In genomic region chr3:159787191-159787590, GRCh38 we compare ENCODE assay signal across 1 cellular context.
TF ChIP-seq lines count a peak whose summit lies in the region.

No MANE protein-coding gene starts in this region.

TF ChIP-seq in HepG2, 621 proteins besides CTCF, POLR2A, EP300 and RAD21 (continued from another document and continues in another):
- TF ChIP-seq RCOR2 (CRISPR knock-in tag; IDR thresholded peaks at IDR 0.05) (no peak), DPF2 (CRISPR knock-in tag; IDR thresholded peaks at IDR 0.05; ENCODE audit: borderline replicate concordance, low read depth) (no peak), KLF9 (CRISPR knock-in tag; IDR thresholded peaks at IDR 0.05; ENCODE audit: low read depth) (no peak), ZMYM3 (CRISPR knock-in tag; IDR thresholded peaks at IDR 0.05) (no peak), ZBTB39 (CRISPR knock-in tag; IDR thresholded peaks at IDR 0.05) (no peak), ZFP90 (CRISPR knock-in tag; IDR thresholded peaks at IDR 0.05; ENCODE audit: borderline replicate concordance) (no peak), SMAD9 (CRISPR knock-in tag; IDR thresholded peaks at IDR 0.05) (no peak), ZNF382 (CRISPR knock-in tag; IDR thresholded peaks at IDR 0.05; ENCODE audit: borderline replicate concordance) (no peak), ZNF558 (CRISPR knock-in tag; IDR thresholded peaks at IDR 0.05; ENCODE audit: borderline replicate concordance) (no peak), ZSCAN12 (CRISPR knock-in tag; IDR thresholded peaks at IDR 0.05) (no peak), ATF7 (IDR thresholded peaks at IDR 0.05) (no peak), ATF7 (CRISPR knock-in tag; IDR thresholded peaks at IDR 0.05) (no peak), HNRNPH1 (optimal IDR thresholded peaks at IDR 0.05; ENCODE audit: low read depth, low read length) (no peak), WIZ (CRISPR knock-in tag; IDR thresholded peaks at IDR 0.05) (no peak), MLLT10 (CRISPR knock-in tag; IDR thresholded peaks at IDR 0.05) (no peak), DNMT1 (CRISPR knock-in tag; IDR thresholded peaks at IDR 0.05) (no peak), FOSL1 (CRISPR knock-in tag; IDR thresholded peaks at IDR 0.05; ENCODE audit: borderline replicate concordance) (peak; percentile 79; the same call in 1 of the 2 replicates), ZNF652 (CRISPR knock-in tag; IDR thresholded peaks at IDR 0.05; ENCODE audit: borderline replicate concordance, low read depth) (no peak), EHMT2 (IDR thresholded peaks at IDR 0.05; ENCODE audit: borderline replicate concordance, low read depth, low read length) (no peak), ZNF513 (CRISPR knock-in tag; conservative IDR thresholded peaks at IDR 0.05) (no peak), FOXA1 (IDR thresholded peaks at IDR 0.05) (no peak), FOXA1 (CRISPR knock-in tag; IDR thresholded peaks at IDR 0.05) (peak; percentile 89), POLR2G (IDR thresholded peaks at IDR 0.05; ENCODE audit: low read depth, low read length) (0 out of 2 replicates have a peak, but pooled peaks have one; percentile 22), YEATS4 (CRISPR knock-in tag; IDR thresholded peaks at IDR 0.05; ENCODE audit: borderline replicate concordance) (no peak), PRDM10 (CRISPR knock-in tag; IDR thresholded peaks at IDR 0.05; ENCODE audit: low read depth) (peak; percentile 38; the same call in 1 of the 2 replicates), ZNF605 (CRISPR knock-in tag; IDR thresholded peaks at IDR 0.05) (no peak), ZBTB20 (CRISPR knock-in tag; IDR thresholded peaks at IDR 0.05; ENCODE audit: borderline replicate concordance, low read depth) (peak; percentile 93), ATAD3A (CRISPR knock-in tag; IDR thresholded peaks at IDR 0.05) (no peak), HDAC2 (CRISPR knock-in tag; IDR thresholded peaks at IDR 0.05) (peak; percentile 63), SP140L (CRISPR knock-in tag; IDR thresholded peaks at IDR 0.05; ENCODE audit: borderline replicate concordance) (no peak), ZBTB1 (CRISPR knock-in tag; IDR thresholded peaks at IDR 0.05; ENCODE audit: borderline replicate concordance) (no peak), ZNF556 (CRISPR knock-in tag; IDR thresholded peaks at IDR 0.05; ENCODE audit: borderline replicate concordance) (no peak), MEIS2 (CRISPR knock-in tag; IDR thresholded peaks at IDR 0.05) (no peak), TFDP1 (CRISPR knock-in tag; IDR thresholded peaks at IDR 0.05; ENCODE audit: borderline replicate concordance) (no peak), ZNF790 (CRISPR knock-in tag; IDR thresholded peaks at IDR 0.05; ENCODE audit: borderline replicate concordance) (no peak), ZNF143 (CRISPR knock-in tag; IDR thresholded peaks at IDR 0.05) (no peak), ZNF430 (CRISPR knock-in tag; IDR thresholded peaks at IDR 0.05) (no peak), ZNF691 (CRISPR knock-in tag; IDR thresholded peaks at IDR 0.05; ENCODE audit: borderline replicate concordance, low read depth) (no peak), PRDM15 (CRISPR knock-in tag; IDR thresholded peaks at IDR 0.05) (peak; percentile 23; the same call in 1 of the 2 replicates), BCL3 (CRISPR knock-in tag; IDR thresholded peaks at IDR 0.05) (no peak), TSC22D2 (CRISPR knock-in tag; IDR thresholded peaks at IDR 0.05; ENCODE audit: borderline replicate concordance) (no peak), ZNF879 (CRISPR knock-in tag; IDR thresholded peaks at IDR 0.05) (no peak), SAP130 (CRISPR knock-in tag; IDR thresholded peaks at IDR 0.05; ENCODE audit: low read depth) (peak; percentile 54), MBD4 (IDR thresholded peaks at IDR 0.05; ENCODE audit: borderline replicate concordance, low read length) (no peak), KDM5A (IDR thresholded peaks at IDR 0.05; ENCODE audit: borderline replicate concordance, low read length) (no peak), RFX3 (CRISPR knock-in tag; IDR thresholded peaks at IDR 0.05) (no peak), DMAP1 (CRISPR knock-in tag; IDR thresholded peaks at IDR 0.05) (no peak), LCORL (IDR thresholded peaks at IDR 0.05) (no peak), LCORL (CRISPR knock-in tag; IDR thresholded peaks at IDR 0.05) (no peak), GMEB1 (CRISPR knock-in tag; IDR thresholded peaks at IDR 0.05; ENCODE audit: borderline replicate concordance) (no peak), PCBP1 (IDR thresholded peaks at IDR 0.05; ENCODE audit: borderline replicate concordance, low read depth, low read length) (no peak), NBN (conservative IDR thresholded peaks at IDR 0.05) (no peak), KDM4B (CRISPR knock-in tag; IDR thresholded peaks at IDR 0.05) (no peak)
